28 cellular contexts compared by ENCODE assay signal in genomic region chr1:93919780-93920179, GRCh38.
"Had no signal": no experiment of that assay in that cellular context is flagged by ENCODE, and none has a peak within 500 bp of the region (broad histone marks: within the 10 kb centered on the region; RNA-seq: fewer than 3 reads in every experiment).

No MANE protein-coding gene starts in this region.

- H3K36me3 Mint-ChIP-seq: activated naive CD4-positive, alpha-beta T cell treated with anti-CD3 and anti-CD28 coated beads, Interleukin-2, amount 10 ng/mL, durations not matched to agents 7 days and 5 days; neural progenitor cell had no signal

- ATAC-seq: activated CD4-positive, CD25-positive, alpha-beta regulatory T cell treated with anti-CD3 and anti-CD28 coated beads, Interleukin-2, amount 50 U/mL, for 24 hours; effector memory CD8-positive, alpha-beta T cell; gastrocnemius medialis; left lung; lower lobe of right lung; naive thymus-derived CD8-positive, alpha-beta T cell had no signal

- H3K4me1 Mint-ChIP-seq: activated naive CD4-positive, alpha-beta T cell treated with anti-CD3 and anti-CD28 coated beads, Interleukin-2, amount 10 ng/mL, durations not matched to agents 7 days and 5 days; naive thymus-derived CD8-positive, alpha-beta T cell had no signal

- H3K9me3 Mint-ChIP-seq: activated naive CD4-positive, alpha-beta T cell treated with anti-CD3 and anti-CD28 coated beads, Interleukin-2, amount 10 ng/mL, durations not matched to agents 7 days and 5 days; activated T-helper 1 cell treated with anti-CD3 and anti-CD28 coated beads, Interleukin-12 subunit alpha, Interleukin-12 subunit beta, Interleukin-2, Interleukin-4 antibody, amounts not matched to agents 30 ng/mL and 10 ng/mL and 1 ng/mL, durations not matched to agents 14 hours and 24 hours and 36 hours; effector memory CD8-positive, alpha-beta T cell; naive thymus-derived CD8-positive, alpha-beta T cell; T-helper 1 cell treated with Interleukin-12 subunit alpha and Interleukin-12 subunit beta and Interleukin-4 antibody, amounts not matched to agents 30 μg/mL and 1 μg/mL, for 36 hours had no signal

- H3K4me3 Mint-ChIP-seq: activated naive CD4-positive, alpha-beta T cell treated with anti-CD3 and anti-CD28 coated beads, Interleukin-2, amount 10 ng/mL, durations not matched to agents 7 days and 5 days; activated T-helper 1 cell treated with anti-CD3 and anti-CD28 coated beads, Interleukin-12 subunit alpha, Interleukin-12 subunit beta, Interleukin-2, Interleukin-4 antibody, amounts not matched to agents 30 ng/mL and 10 ng/mL and 1 ng/mL, durations not matched to agents 14 hours and 24 hours and 36 hours; effector memory CD8-positive, alpha-beta T cell; naive thymus-derived CD8-positive, alpha-beta T cell; neural progenitor cell; T-helper 1 cell treated with Interleukin-12 subunit alpha and Interleukin-12 subunit beta and Interleukin-4 antibody, amounts not matched to agents 30 μg/mL and 1 μg/mL, for 36 hours had no signal

- H3K27ac ChIP-seq: gastrocnemius medialis, left lung, lower lobe of right lung, neural progenitor cell, parathyroid adenoma, right atrium auricular region, spleen, tibial nerve, VCaP had no signal

- H3K79me2 ChIP-seq: parathyroid adenoma had no signal

- H3K9ac ChIP-seq: neural progenitor cell, parathyroid adenoma had no signal

- H3K27ac Mint-ChIP-seq: activated naive CD4-positive, alpha-beta T cell treated with anti-CD3 and anti-CD28 coated beads, Interleukin-2, amount 10 ng/mL, durations not matched to agents 7 days and 5 days; activated T-helper 1 cell treated with anti-CD3 and anti-CD28 coated beads, Interleukin-12 subunit alpha, Interleukin-12 subunit beta, Interleukin-2, Interleukin-4 antibody, amounts not matched to agents 30 ng/mL and 10 ng/mL and 1 ng/mL, durations not matched to agents 14 hours and 24 hours and 36 hours; effector memory CD8-positive, alpha-beta T cell; naive thymus-derived CD8-positive, alpha-beta T cell; neural progenitor cell; T-helper 1 cell treated with Interleukin-12 subunit alpha and Interleukin-12 subunit beta and Interleukin-4 antibody, amounts not matched to agents 30 μg/mL and 1 μg/mL, for 36 hours had no signal

- H3K4me3 ChIP-seq: gastrocnemius medialis, left lung, lower lobe of right lung, neural progenitor cell, right atrium auricular region, spleen, tibial nerve had no signal

- DNase-seq: activated CD4-positive, alpha-beta T cell treated with anti-CD3 and anti-CD28 coated beads for 48 hours; activated CD4-positive, alpha-beta T cell treated with anti-CD3 and anti-CD28 coated beads, Interleukin-2, amount 50 U/mL, for 48 hours; activated CD8-positive, alpha-beta memory T cell treated with anti-CD3 and anti-CD28 coated beads, Interleukin-2, amount 50 U/mL, for 4 hours; activated effector memory CD4-positive, alpha-beta T cell treated with anti-CD3 and anti-CD28 coated beads, Interleukin-2, amount 50 U/mL, for 16 hours; activated naive CD4-positive, alpha-beta T cell treated with anti-CD3 and anti-CD28 coated beads, Interleukin-2, amount 10 ng/mL, durations not matched to agents 7 days and 5 days; activated T-cell treated with anti-CD3 and anti-CD28 coated beads, Interleukin-2, amount 50 U/mL, for 1 hour; amniotic stem cell; cortex of kidney; effector memory CD8-positive, alpha-beta T cell; erythroblast; gastrocnemius medialis; glutamatergic neuron; left lung; lower lobe of right lung; mesenchymal stem cell; naive thymus-derived CD8-positive, alpha-beta T cell; occipital lobe; spleen; stimulated activated naive CD4-positive, alpha-beta T cell treated with Interleukin-2 at 50 U/mL for 16 hours; T-helper 9 cell had no signal

- H3K4me2 ChIP-seq: neural progenitor cell had no signal

- H3K4me1 ChIP-seq: gastrocnemius medialis, left lung, lower lobe of right lung, neural progenitor cell, parathyroid adenoma, right atrium auricular region, spleen, tibial nerve had no signal

- H3K36me3 ChIP-seq: gastrocnemius medialis, left lung, lower lobe of right lung, neural progenitor cell, right atrium auricular region, spleen, tibial nerve had no signal

- H3K9me3 ChIP-seq: gastrocnemius medialis, left lung, lower lobe of right lung, right atrium auricular region, spleen had no signal

- H2AFZ ChIP-seq: neural progenitor cell, parathyroid adenoma had no signal

- H3K27me3 ChIP-seq: gastrocnemius medialis, left lung, neural progenitor cell, right atrium auricular region, spleen, tibial nerve had no signal
